Comparison of ENCODE assay signal across 1 cellular context in the genomic region with DNA sequence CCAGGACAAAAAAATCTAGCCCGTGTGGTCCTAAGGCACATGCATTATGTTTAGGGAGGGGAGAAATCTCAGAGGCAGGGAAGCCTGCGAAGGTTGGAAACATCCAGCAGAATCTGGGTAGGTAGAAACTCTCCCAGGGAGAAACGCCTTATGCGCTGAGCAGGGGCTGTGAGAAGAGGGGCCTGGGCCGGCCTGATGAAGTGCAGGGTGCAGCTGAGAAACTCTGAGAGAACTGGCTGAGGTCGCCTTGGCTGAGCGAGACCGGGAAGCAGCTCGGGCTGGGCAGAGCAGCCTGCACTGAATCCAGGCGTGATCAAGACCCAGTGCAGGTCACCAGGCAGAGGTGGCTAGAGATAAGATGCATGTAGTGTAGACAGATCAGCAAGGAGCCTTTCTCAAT.
TF ChIP-seq lines count a peak whose summit lies in the region.

No MANE protein-coding gene starts in this region.

TF ChIP-seq in WTC11, 78 proteins besides CTCF, POLR2A, EP300 and RAD21 (continued from another document):
- TF ChIP-seq, protein P1, sequence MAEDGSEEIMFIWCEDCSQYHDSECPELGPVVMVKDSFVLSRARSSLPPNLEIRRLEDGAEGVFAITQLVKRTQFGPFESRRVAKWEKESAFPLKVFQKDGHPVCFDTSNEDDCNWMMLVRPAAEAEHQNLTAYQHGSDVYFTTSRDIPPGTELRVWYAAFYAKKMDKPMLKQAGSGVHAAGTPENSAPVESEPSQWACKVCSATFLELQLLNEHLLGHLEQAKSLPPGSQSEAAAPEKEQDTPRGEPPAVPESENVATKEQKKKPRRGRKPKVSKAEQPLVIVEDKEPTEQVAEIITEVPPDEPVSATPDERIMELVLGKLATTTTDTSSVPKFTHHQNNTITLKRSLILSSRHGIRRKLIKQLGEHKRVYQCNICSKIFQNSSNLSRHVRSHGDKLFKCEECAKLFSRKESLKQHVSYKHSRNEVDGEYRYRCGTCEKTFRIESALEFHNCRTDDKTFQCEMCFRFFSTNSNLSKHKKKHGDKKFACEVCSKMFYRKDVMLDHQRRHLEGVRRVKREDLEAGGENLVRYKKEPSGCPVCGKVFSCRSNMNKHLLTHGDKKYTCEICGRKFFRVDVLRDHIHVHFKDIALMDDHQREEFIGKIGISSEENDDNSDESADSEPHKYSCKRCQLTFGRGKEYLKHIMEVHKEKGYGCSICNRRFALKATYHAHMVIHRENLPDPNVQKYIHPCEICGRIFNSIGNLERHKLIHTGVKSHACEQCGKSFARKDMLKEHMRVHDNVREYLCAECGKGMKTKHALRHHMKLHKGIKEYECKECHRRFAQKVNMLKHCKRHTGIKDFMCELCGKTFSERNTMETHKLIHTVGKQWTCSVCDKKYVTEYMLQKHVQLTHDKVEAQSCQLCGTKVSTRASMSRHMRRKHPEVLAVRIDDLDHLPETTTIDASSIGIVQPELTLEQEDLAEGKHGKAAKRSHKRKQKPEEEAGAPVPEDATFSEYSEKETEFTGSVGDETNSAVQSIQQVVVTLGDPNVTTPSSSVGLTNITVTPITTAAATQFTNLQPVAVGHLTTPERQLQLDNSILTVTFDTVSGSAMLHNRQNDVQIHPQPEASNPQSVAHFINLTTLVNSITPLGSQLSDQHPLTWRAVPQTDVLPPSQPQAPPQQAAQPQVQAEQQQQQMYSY (CRISPR knock-in tag; IDR thresholded peaks at IDR 0.05) = no peak
- TF ChIP-seq, protein P2, sequence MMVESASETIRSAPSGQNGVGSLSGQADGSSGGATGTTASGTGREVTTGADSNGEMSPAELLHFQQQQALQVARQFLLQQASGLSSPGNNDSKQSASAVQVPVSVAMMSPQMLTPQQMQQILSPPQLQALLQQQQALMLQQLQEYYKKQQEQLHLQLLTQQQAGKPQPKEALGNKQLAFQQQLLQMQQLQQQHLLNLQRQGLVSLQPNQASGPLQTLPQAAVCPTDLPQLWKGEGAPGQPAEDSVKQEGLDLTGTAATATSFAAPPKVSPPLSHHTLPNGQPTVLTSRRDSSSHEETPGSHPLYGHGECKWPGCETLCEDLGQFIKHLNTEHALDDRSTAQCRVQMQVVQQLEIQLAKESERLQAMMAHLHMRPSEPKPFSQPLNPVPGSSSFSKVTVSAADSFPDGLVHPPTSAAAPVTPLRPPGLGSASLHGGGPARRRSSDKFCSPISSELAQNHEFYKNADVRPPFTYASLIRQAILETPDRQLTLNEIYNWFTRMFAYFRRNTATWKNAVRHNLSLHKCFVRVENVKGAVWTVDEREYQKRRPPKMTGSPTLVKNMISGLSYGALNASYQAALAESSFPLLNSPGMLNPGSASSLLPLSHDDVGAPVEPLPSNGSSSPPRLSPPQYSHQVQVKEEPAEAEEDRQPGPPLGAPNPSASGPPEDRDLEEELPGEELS (CRISPR knock-in tag; IDR thresholded peaks at IDR 0.05) = no peak
- no peak for TF ChIP-seq CREM (CRISPR knock-in tag; IDR thresholded peaks at IDR 0.05)
- no peak for TF ChIP-seq ZBTB43 (CRISPR knock-in tag; IDR thresholded peaks at IDR 0.05)
- TF ChIP-seq NR3C1 (CRISPR knock-in tag; conservative IDR thresholded peaks at IDR 0.05; ENCODE audit: low read depth) = no peak
TF ChIP-seq in WTC11: peak in this region for 0.
